Comparison of ENCODE assay signal across 9 cellular contexts in the genomic region with DNA sequence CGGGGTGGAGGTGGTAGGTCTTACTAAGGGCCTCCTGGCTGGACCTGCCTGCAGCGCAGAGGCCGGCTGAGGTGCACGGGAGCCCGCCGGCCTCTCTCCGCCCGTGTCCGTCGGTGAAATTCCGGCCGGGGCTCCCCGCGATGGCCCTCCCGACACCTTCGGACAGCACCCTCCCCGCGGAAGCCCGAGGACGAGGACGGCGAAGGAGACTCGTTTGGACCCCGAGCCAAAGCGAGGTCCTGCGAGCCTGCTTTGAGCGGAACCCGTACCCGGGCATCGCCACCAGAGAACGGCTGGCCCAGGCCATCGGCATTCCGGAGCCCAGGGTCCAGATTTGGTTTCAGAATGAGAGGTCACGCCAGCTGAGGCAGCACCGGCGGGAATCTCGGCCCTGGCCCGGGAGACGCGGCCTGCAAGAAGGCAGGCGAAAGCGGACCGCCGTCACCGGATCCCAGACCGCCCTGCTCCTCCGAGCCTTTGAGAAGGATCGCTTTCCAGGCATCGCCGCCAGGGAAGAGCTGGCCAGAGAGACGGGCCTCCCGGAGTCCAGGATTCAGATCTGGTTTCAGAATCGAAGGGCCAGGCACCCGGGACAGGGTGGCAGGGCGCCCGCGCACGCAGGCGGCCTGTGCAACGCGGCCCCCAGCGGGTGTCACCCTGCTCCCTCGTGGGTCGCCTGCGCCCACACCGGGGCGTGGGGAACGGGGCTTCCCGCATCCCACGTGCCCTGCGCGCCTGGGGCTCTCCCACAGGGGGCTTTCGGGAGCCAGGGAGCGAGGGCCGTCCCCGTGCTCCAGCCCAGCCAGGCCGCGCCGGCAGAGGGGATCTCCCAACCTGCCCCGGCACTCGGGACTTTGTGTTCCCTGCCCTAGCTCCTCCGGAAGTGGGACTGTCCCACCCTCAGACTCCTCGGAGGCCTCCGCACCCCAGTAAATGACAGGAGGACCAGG. TPM values are rescaled to one million over a fixed set of nuclear protein-coding genes. Genes with fewer than 3 reads are reported as not detected.
DNase-seq lines count a peak whose midpoint lies in the region; ATAC-seq, FAIRE-seq and TF ChIP-seq lines count a peak whose summit lies in the region.
"Not testable (repeated sequence)": the region's sequence is repeated elsewhere in the genome, so short reads cannot be mapped to it uniquely, and the experiment has no call there.
"Had no signal": no experiment of that assay in that cellular context is flagged by ENCODE, and none has a peak within 500 bp of the region (broad histone marks: within the 10 kb centered on the region; RNA-seq: fewer than 3 reads in every experiment).

No MANE protein-coding gene starts in this region.

- not testable (repeated sequence) for H2AK5ac ChIP-seq in H1 (ENCODE audit: low read depth, low read length)

- peaks cover 24% of the 10 kb centered on the region for H3K9me3 Mint-ChIP-seq in Calu3 (ENCODE audit: low read depth, unreplicated experiment)
- H3K9me3 Mint-ChIP-seq in stimulated activated naive B cell treated with anti-CD40 and anti-IgM and Interleukin-4, amounts not matched to agents 10 μg/mL and 1 μg/mL and 100 μg/mL, for 72 hours: peaks cover 28% of the 10 kb centered on the region in 2 donors

- H3K27ac ChIP-seq in WERI-Rb-1; H1 (ENCODE audit: low read depth, low read length); psoas muscle: not testable (repeated sequence)

- H3K18ac ChIP-seq in H1 (ENCODE audit: extremely low read depth, low read length): not testable (repeated sequence)

- H3K27me3 Mint-ChIP-seq in Calu3 (ENCODE audit: unreplicated experiment): not testable (repeated sequence)
- peaks cover 44 to 65% of the 10 kb centered on the region in 2 donors for H3K27me3 Mint-ChIP-seq in stimulated activated naive B cell treated with anti-CD40 and anti-IgM and Interleukin-4, amounts not matched to agents 10 μg/mL and 1 μg/mL and 100 μg/mL, for 72 hours

- H4K20me1 ChIP-seq in H1 (replicated peaks in 1 of 2; ENCODE audit: control insufficient read depth in 1 of 2, insufficient read depth in 2 of 2, low read length in 2 of 2): not testable (repeated sequence)

- intact Hi-C loops in Calu3 (cut with micrococcal nuclease; ENCODE audit: unreplicated experiment); left colon (cut with DNase I, micrococcal nuclease); psoas muscle (cut with DNase I): not testable (repeated sequence)

- not testable (repeated sequence) for H2BK15ac ChIP-seq in H1 (ENCODE audit: low read length)

- DNase-seq in Calu3: peak; percentile 30
- DNase-seq in WERI-Rb-1: peak; percentile 71
- peak; percentile 85 for DNase-seq in activated effector memory CD4-positive, alpha-beta T cell treated with anti-CD3 and anti-CD28 coated beads, Interleukin-2, amount 50 U/mL, for 16 hours
- DNase-seq in H1 (ENCODE audit: low read depth in 1 of 2, low spot score in 2 of 2): peak in 1 of 2 experiments; percentile 82
- peak; percentile 55 to 78 for DNase-seq in left colon
- DNase-seq in psoas muscle: peak; percentile 76 to 91
- peak; percentile 47 for DNase-seq in stimulated activated naive B cell treated with anti-CD40 and anti-IgM and Interleukin-4, amounts not matched to agents 10 μg/mL and 1 μg/mL and 100 μg/mL, for 72 hours

- H3K56ac ChIP-seq in H1 (replicated peaks; ENCODE audit: insufficient read length, low read depth, low read length): not testable (repeated sequence)

- not testable (repeated sequence) for H3K9me3 ChIP-seq in WERI-Rb-1 (ENCODE audit: severe bottlenecking); psoas muscle
- H3K9me3 ChIP-seq in H1 (ENCODE audit: insufficient read depth in 2 of 2, low read depth in 1 of 2, low read length in 1 of 2): peaks cover 4 to 16% of the 10 kb centered on the region in 2 experiments; a peak in 3 of 4 replicates

- not testable (repeated sequence) for H3K4me3 Mint-ChIP-seq in Calu3 (ENCODE audit: low read depth, unreplicated experiment)
- H3K4me3 Mint-ChIP-seq in stimulated activated naive B cell treated with anti-CD40 and anti-IgM and Interleukin-4, amounts not matched to agents 10 μg/mL and 1 μg/mL and 100 μg/mL, for 72 hours: peak overlapping the region in 1 of 2 donors; percentile 4

- not testable (repeated sequence) for H2AFZ ChIP-seq in H1 (ENCODE audit: low read length)

- H3K23me2 ChIP-seq in H1 (ENCODE audit: low read depth, low read length): peaks cover 14% of the 10 kb centered on the region; the same call in 1 of the 2 replicates

- H3K4ac ChIP-seq in H1 (replicated peaks; ENCODE audit: insufficient read length, low read depth, low read length): not testable (repeated sequence)

- H3K4me2 ChIP-seq in H1 (ENCODE audit: insufficient read depth in 1 of 2, low read depth in 2 of 2, low read length in 2 of 2): peak overlapping the region; percentile 97 to 98

- H4K91ac ChIP-seq in H1 (replicated peaks; ENCODE audit: insufficient read length, low read length): not testable (repeated sequence)

- H3K79me2 ChIP-seq in H1 (ENCODE audit: control insufficient read depth in 1 of 2, insufficient read depth in 2 of 2, low read length in 2 of 2): not testable (repeated sequence)

- not testable (repeated sequence) for TF ChIP-seq EP300 in H1 (IDR thresholded peaks at IDR 0.05; ENCODE audit: borderline replicate concordance in 1 of 2, low read depth in 2 of 2, low read length in 2 of 2)

- not testable (repeated sequence) for H3K4me3 ChIP-seq in WERI-Rb-1 (ENCODE audit: low read depth, low read length)
- peak overlapping the region; percentile 8 to 72 (median 36); a peak in 7 of 8 replicates for H3K4me3 ChIP-seq in H1 (ENCODE audit: extremely low read depth in 1 of 4, insufficient read depth in 2 of 4, low read depth in 3 of 4, low read length in 4 of 4)
- peak overlapping the region; percentile 64 for H3K4me3 ChIP-seq in psoas muscle

- H3K9ac ChIP-seq in H1 (replicated peaks in 1 of 4; ENCODE audit: extremely low read depth in 1 of 4, low read depth in 3 of 4, low read length in 3 of 4): not testable (repeated sequence)

- peak; percentile 93 for FAIRE-seq in H1 (lab: Jason Lieb, UNC)

- WGBS in H1 (ENCODE audit: extremely low coverage in 1 of 2, insufficient coverage in 1 of 2, insufficient read length in 1 of 2, insufficient replicate concordance in 2 of 2, low coverage in 1 of 2, low lambda C conversion rate in 2 of 2, missing lambda C conversion rate in 1 of 2), 2 experiments: 53% methylated on average over 83 of the region's 84 CpGs; no CpG with 5 or more reads in 1 of the 2 experiments
- 48 to 51% (median 49%) methylated on average over 82 to 84 of the region's 84 CpGs for WGBS in psoas muscle, 3 donors

- not testable (repeated sequence) for H2BK12ac ChIP-seq in H1 (ENCODE audit: low read depth, low read length)

- not testable (repeated sequence) for H3K27ac Mint-ChIP-seq in Calu3 (ENCODE audit: unreplicated experiment); stimulated activated naive B cell treated with anti-CD40 and anti-IgM and Interleukin-4, amounts not matched to agents 10 μg/mL and 1 μg/mL and 100 μg/mL, for 72 hours

- TF ChIP-seq POLR2A in H1 (IDR thresholded peaks at IDR 0.05; ENCODE audit: control extremely low read depth in 1 of 2, low read depth in 2 of 2, low read length in 2 of 2): not testable (repeated sequence)

- H3K14ac ChIP-seq in H1 (ENCODE audit: insufficient read length): not testable (repeated sequence)

- H3K4me1 ChIP-seq in H1 (replicated peaks in 1 of 4; ENCODE audit: control insufficient read depth in 3 of 4, insufficient read depth in 4 of 4, low read length in 3 of 4): peaks cover 0 to 18% (median 9%) of the 10 kb centered on the region in 4 experiments; a peak in 6 of 7 replicates
- H3K4me1 ChIP-seq in psoas muscle: not testable (repeated sequence)

- H3K36me3 Mint-ChIP-seq in Calu3 (ENCODE audit: insufficient read depth, unreplicated experiment): not testable (repeated sequence)
- peaks cover 13 to 24% of the 10 kb centered on the region in 2 donors for H3K36me3 Mint-ChIP-seq in stimulated activated naive B cell treated with anti-CD40 and anti-IgM and Interleukin-4, amounts not matched to agents 10 μg/mL and 1 μg/mL and 100 μg/mL, for 72 hours

- TF ChIP-seq RAD21 in H1 (IDR thresholded peaks at IDR 0.05 in 1 of 2, conservative IDR thresholded peaks at IDR 0.05 in 1 of 2; ENCODE audit: low read depth in 2 of 2, low read length in 2 of 2): not testable (repeated sequence)

- H4K8ac ChIP-seq in H1 (ENCODE audit: extremely low read depth, insufficient read depth, low read length): not testable (repeated sequence)

- not testable (repeated sequence) for H3K23ac ChIP-seq in H1 (ENCODE audit: insufficient read length)

- not testable (repeated sequence) for H4K5ac ChIP-seq in H1 (ENCODE audit: insufficient read length, low read depth, low read length)

- H3K36me3 ChIP-seq in WERI-Rb-1; H1 (ENCODE audit: control insufficient read depth in 2 of 4, insufficient read depth in 4 of 4, low read length in 3 of 4); psoas muscle (ENCODE audit: insufficient read depth in 1 of 2, low read depth in 1 of 2): not testable (repeated sequence)

- H2BK120ac ChIP-seq in H1 (replicated peaks; ENCODE audit: low read depth, low read length): not testable (repeated sequence)

- not testable (repeated sequence) for H3K79me1 ChIP-seq in H1 (ENCODE audit: low read depth, low read length)

- CTCF ChIA-PET in Calu3 (lab: Charles Lee): not testable (repeated sequence)
- CTCF ChIA-PET in H1 (lab: Charles Lee; ENCODE audit: partially characterized antibody): interaction anchor here (0.8 to 1.5 kb wide), 3 partner anchors 26 to 376 kb away, joined by 3 to 6 read pairs (median 4); no protein-coding TSS in a partner anchor

- BruUV-seq in Calu3 (replicated peaks; lab: Mats Ljungman, UMichigan): not testable (repeated sequence)

- TF ChIP-seq CTCF in Calu3 (IDR thresholded peaks at IDR 0.05; ENCODE audit: unreplicated experiment); WERI-Rb-1 (IDR thresholded peaks at IDR 0.05; ENCODE audit: low read depth, low read length); H1 (IDR thresholded peaks at IDR 0.05; ENCODE audit: control extremely low read depth in 1 of 3, insufficient read depth in 1 of 3, low read depth in 1 of 3, low read length in 3 of 3); psoas muscle (IDR thresholded peaks at IDR 0.05): not testable (repeated sequence)

- ATAC-seq in HG02870 (IDR thresholded peaks at IDR 0.05; ENCODE audit: unreplicated experiment) (peak; percentile 34), left colon (peak; percentile 50), psoas muscle (peak; percentile 71 to 74 (median 72))
- peak; percentile 50 to 56 for ATAC-seq in stimulated activated naive B cell treated with anti-CD40 and anti-IgM and Interleukin-4, amounts not matched to agents 10 μg/mL and 1 μg/mL and 100 μg/mL, for 72 hours (replicated peaks)

- H2BK5ac ChIP-seq in H1 (ENCODE audit: low read depth, low read length): not testable (repeated sequence)

- not testable (repeated sequence) for H2BK20ac ChIP-seq in H1 (ENCODE audit: low read length)

- not testable (repeated sequence) for H3K4me1 Mint-ChIP-seq in Calu3 (ENCODE audit: low read depth, unreplicated experiment)
- H3K4me1 Mint-ChIP-seq in stimulated activated naive B cell treated with anti-CD40 and anti-IgM and Interleukin-4, amounts not matched to agents 10 μg/mL and 1 μg/mL and 100 μg/mL, for 72 hours: peaks cover 8 to 14% of the 10 kb centered on the region in 2 donors

- POLR2A ChIA-PET in H1 (lab: Charles Lee; ENCODE audit: partially characterized antibody): interaction anchor here (1.1 to 1.8 kb wide), 2 partner anchors 13 to 373 kb away, joined by 3 to 4 read pairs; no protein-coding TSS in a partner anchor

- not testable (repeated sequence) for H3K27me3 ChIP-seq in WERI-Rb-1 (ENCODE audit: insufficient read depth, low read depth, severe bottlenecking)
- peaks cover 37 to 70% (median 55%) of the 10 kb centered on the region in 4 experiments; a peak in 6 of 7 replicates for H3K27me3 ChIP-seq in H1 (replicated peaks in 1 of 4; ENCODE audit: control insufficient read depth in 3 of 4, extremely low read depth in 1 of 4, insufficient read depth in 3 of 4, low read length in 3 of 4)
- H3K27me3 ChIP-seq in psoas muscle (ENCODE audit: insufficient read depth in 3 of 3, low read length in 2 of 3): peaks cover 0 to 77% (median 26%) of the 10 kb centered on the region in 3 donors

RNA-seq across cellular contexts. Expression of gene FRG2C, which starts 4.9 kb away (rescaled TPM):
- not detected in 2 replicates for total RNA-seq in Calu3 (2022)
- total RNA-seq in H1 (2021; fragmentation: NEBNext Ultra II Directional; extraction: Animal tissue kit (Norgen Biotek cat#: 25700)): not detected in 2 replicates
- polyA plus RNA-seq in H1 (2011; rRNA removed): 0.05 TPM in 1 of 2 replicates, not detected in the other
- 0.04 TPM for polyA plus RNA-seq in H1 (2011; cell fraction: cytosol; rRNA removed)
- polyA plus RNA-seq in H1 (2011; cell fraction: nucleus; rRNA removed): not detected
- polyA plus RNA-seq in H1 (2012, experiment 1 of 2): 0.08 TPM in 2 of 4 replicates, not detected in the others
- not detected for polyA plus RNA-seq in H1 (2012, experiment 2 of 2)
- polyA plus RNA-seq in H1 (2013, experiment 1 of 2): 0.10 TPM
- 0.09 TPM for polyA plus RNA-seq in H1 (2013, experiment 2 of 2)
- not detected in 2 replicates for polyA minus RNA-seq in H1 (2011; rRNA and poly(A)+ RNA removed)
- not detected for polyA minus RNA-seq in H1 (2011; cell fraction: cytosol; rRNA and poly(A)+ RNA removed)
- polyA minus RNA-seq in H1 (2011; cell fraction: nucleus; rRNA and poly(A)+ RNA removed): 0.40 TPM
- not detected for total RNA-seq in left colon
- total RNA-seq in psoas muscle: not detected
- polyA plus RNA-seq in psoas muscle: not detected
- total RNA-seq: glomerular endothelial cell had no signal
